8 cellular contexts compared by ENCODE assay signal in the genomic region with DNA sequence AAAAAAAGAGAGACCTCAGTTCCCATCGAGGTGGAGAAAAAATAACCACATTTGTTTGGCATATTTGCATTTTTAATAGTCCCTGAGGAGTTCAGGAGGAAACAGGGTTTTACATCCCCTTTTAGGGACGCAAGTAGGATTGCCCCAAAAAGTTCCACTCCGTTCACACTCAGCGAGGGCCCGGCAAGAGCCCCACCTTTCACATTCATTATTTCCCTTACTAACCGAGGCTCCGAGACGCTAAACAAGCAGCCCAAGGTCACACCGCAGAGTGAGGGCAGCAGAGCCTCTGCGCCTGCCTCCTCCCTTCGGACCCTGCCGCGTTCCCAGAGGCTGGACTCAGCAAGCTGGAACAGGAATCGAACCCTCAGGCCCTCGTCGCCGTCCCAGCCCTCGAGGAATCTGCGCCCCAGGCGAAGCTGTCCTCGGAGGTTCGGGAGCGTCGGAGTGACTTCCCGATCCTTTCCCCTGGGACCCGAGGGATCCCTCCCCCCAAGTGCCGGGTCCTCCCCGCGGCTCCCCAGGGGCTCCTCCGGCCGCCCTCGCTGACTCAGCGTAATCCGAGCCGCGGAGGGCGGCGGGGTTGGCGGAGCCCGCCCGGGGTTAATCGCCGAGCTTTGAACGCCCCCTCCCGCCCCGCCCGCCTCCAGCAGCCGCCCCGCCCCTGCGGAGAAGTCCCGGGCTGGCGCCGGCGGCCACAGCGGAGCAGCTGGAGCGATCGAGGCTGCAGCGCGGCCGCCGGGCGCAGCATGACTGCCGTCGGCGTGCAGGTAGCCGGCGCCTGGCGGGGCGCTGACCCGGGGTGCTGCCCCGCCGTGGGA. TPM values are rescaled to one million over a fixed set of nuclear protein-coding genes. Genes with fewer than 3 reads are reported as not detected.
DNase-seq lines count a peak whose midpoint lies in the region; ATAC-seq and TF ChIP-seq lines count a peak whose summit lies in the region.

A gene with protein sequence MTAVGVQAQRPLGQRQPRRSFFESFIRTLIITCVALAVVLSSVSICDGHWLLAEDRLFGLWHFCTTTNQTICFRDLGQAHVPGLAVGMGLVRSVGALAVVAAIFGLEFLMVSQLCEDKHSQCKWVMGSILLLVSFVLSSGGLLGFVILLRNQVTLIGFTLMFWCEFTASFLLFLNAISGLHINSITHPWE (plus strand): TSS at position 700 of the 821 bp plus-strand sequence. CDS start 50 bp downstream, at position 750.

- WGBS in endodermal cell (ENCODE audit: insufficient coverage in 1 of 2, insufficient read length in 1 of 2), 2 experiments: 3 to 10% methylated on average over 6 to 72 of the region's 72 CpGs
- WGBS in thyroid gland, 2 donors: 4 to 8% methylated on average over 13 to 31 of the region's 72 CpGs

- H3F3A ChIP-seq in PC-9 (ENCODE audit: insufficient read depth, low read depth): peaks cover 18% of the 10 kb centered on the region; the same call in 1 of the 2 replicates

- no peaks in the 10 kb centered on the region for H3K27me3 ChIP-seq in PC-9 (ENCODE audit: insufficient read depth, low read depth)
- H3K27me3 ChIP-seq in endodermal cell (ENCODE audit: control insufficient read depth, insufficient read depth, low read length, poor library complexity, severe bottlenecking): no peaks in the 10 kb centered on the region
- H3K27me3 ChIP-seq in thyroid gland: no peaks in the 10 kb centered on the region

- peaks cover 66% of the 10 kb centered on the region for H3K4me1 Mint-ChIP-seq in endodermal cell

- H3K4me3 ChIP-seq in PC-9 (peak within 1 kb of the TSS; percentile 53; the same call in 1 of the 2 replicates), endodermal cell (ENCODE audit: low read length) (peak within 1 kb of the TSS; percentile 81), thyroid gland (replicated peaks in 1 of 3) (peak within 1 kb of the TSS; percentile 49 to 64 (median 53))

- no peaks in the 10 kb centered on the region for H3K36me3 ChIP-seq in PC-9 (ENCODE audit: low read depth)
- H3K36me3 ChIP-seq in endodermal cell (ENCODE audit: control insufficient read depth, insufficient read depth, low read length): no peaks in the 10 kb centered on the region
- no peaks in the 10 kb centered on the region for H3K36me3 ChIP-seq in thyroid gland

- H3K9me3 ChIP-seq in PC-9 (ENCODE audit: insufficient read depth, low read depth): no peaks in the 10 kb centered on the region
- H3K9me3 ChIP-seq in endodermal cell (ENCODE audit: control insufficient read depth, low read length): no peaks in the 10 kb centered on the region
- H3K9me3 ChIP-seq in thyroid gland: no peaks in the 10 kb centered on the region

- TF ChIP-seq POLR2A in thyroid gland (IDR thresholded peaks at IDR 0.05): peak in 1 of 2 donors; percentile 75

- no peaks in the 10 kb centered on the region for H3K79me2 ChIP-seq in PC-9 (ENCODE audit: low read depth)

- ATAC-seq in GM19463 (IDR thresholded peaks at IDR 0.05; ENCODE audit: unreplicated experiment) (peak; percentile 54), HG03442 (IDR thresholded peaks at IDR 0.05; ENCODE audit: unreplicated experiment) (peak; percentile 68)

- BruUV-seq in PC-9 (replicated peaks; lab: Mats Ljungman, UMichigan): TSS peak; percentile 44

- H3K9me3 Mint-ChIP-seq in endodermal cell: no peaks in the 10 kb centered on the region

- CTCF ChIA-PET in PC-9 (lab: Charles Lee): interaction anchor here (0.6 to 0.7 kb wide), 2 partner anchors 214 to 218 kb away, joined by 9 to 14 read pairs; no protein-coding TSS in a partner anchor

- H3K4me1 ChIP-seq in PC-9 (replicated peaks; ENCODE audit: insufficient read depth) (peaks cover 36% of the 10 kb centered on the region), endodermal cell (ENCODE audit: control insufficient read depth, insufficient read depth, low read length) (peaks cover 7% of the 10 kb centered on the region), thyroid gland (peaks cover 74 to 91% of the 10 kb centered on the region in 2 donors)

- DNase-seq in NCI-H2196 (lab: John Stamatoyannopoulos, UW; ENCODE audit: unreplicated experiment) (peak; percentile 56), NCI-H2196 treated with DMSO at 0.1 percent for 48 hours (lab: John Stamatoyannopoulos, UW; ENCODE audit: unreplicated experiment) (no peak), PC-9 (peak; percentile 63 to 80), endodermal cell (peak; percentile 94), mesenteric fat pad (ENCODE audit: low spot score) (no peak), thyroid gland (peak; percentile 86 to 89)

- H3K27me3 Mint-ChIP-seq in endodermal cell (ENCODE audit: insufficient read depth): peaks cover 5% of the 10 kb centered on the region

- H3K36me3 Mint-ChIP-seq in endodermal cell (ENCODE audit: low read depth): no peaks in the 10 kb centered on the region

- H2AFZ ChIP-seq in PC-9: peak within 1 kb of the TSS; percentile 75

- no peaks in the 10 kb centered on the region for H3K9me2 ChIP-seq in PC-9 (ENCODE audit: insufficient read depth)

- peak within 1 kb of the TSS; percentile 74 for H3K4me2 ChIP-seq in PC-9

- H3K9ac ChIP-seq in endodermal cell (ENCODE audit: extremely low read depth, low read length, poor library complexity, severe bottlenecking): peak within 1 kb of the TSS; percentile 76

- intact Hi-C loops in PC-9 (cut with micrococcal nuclease; ENCODE audit: unreplicated experiment): loop anchor here (1.0 kb wide), 1 partner anchor 223 kb away; no protein-coding TSS in a partner anchor
- intact Hi-C loops in thyroid gland (cut with DNase I): no loop called here

- TF ChIP-seq CTCF in PC-9 (conservative IDR thresholded peaks at IDR 0.05): no peak
- TF ChIP-seq CTCF in endodermal cell (conservative IDR thresholded peaks at IDR 0.05): no peak
- TF ChIP-seq CTCF in thyroid gland (IDR thresholded peaks at IDR 0.05): no peak

- H3K27ac Mint-ChIP-seq in endodermal cell: peak within 1 kb of the TSS; percentile 87

- no peaks in the 10 kb centered on the region for H4K20me1 ChIP-seq in PC-9 (ENCODE audit: insufficient read depth)

- POLR2A ChIA-PET in PC-9 (lab: Charles Lee; ENCODE audit: unreplicated experiment): no interaction called here

- peak within 1 kb of the TSS; percentile 75 for H3K4me3 Mint-ChIP-seq in endodermal cell

- H3K27ac ChIP-seq in PC-9 (no peak within 1 kb of the TSS), endodermal cell (ENCODE audit: low read depth, low read length) (peak within 1 kb of the TSS; percentile 16), thyroid gland (peak within 1 kb of the TSS; percentile 94 to 98 (median 97))

RNA-seq across cellular contexts. Expression of the gene that starts here (rescaled TPM):
- total RNA-seq in PC-9 (2021) (1.2 TPM in 2 replicates), endodermal cell (10 to 100 TPM; 12.0 to 16.2 TPM), mesenteric fat pad (56.4 TPM), thyroid gland (10 to 100 TPM; 34.4 to 50.2 (median 43.1) TPM)
- polyA plus RNA-seq in endodermal cell (2013, experiment 1 of 2): 4.8 TPM
- 3.5 TPM for polyA plus RNA-seq in endodermal cell (2013, experiment 2 of 2)

Comparison
In these comparisons a context has a peak if more than half of its experiments do, and no peak if none do; other contexts are left out.
1. DNase-seq: peak in NCI-H2196 (single experiment), PC-9 (2 of 2), endodermal cell (single experiment) and thyroid gland (2 of 2); none in NCI-H2196 treated with DMSO at 0.1 percent for 48 hours (single experiment) and mesenteric fat pad (single experiment).
2. Peak in every context shown above with its lines, with median percentiles within 50 percentile points of each other: H3K4me3 ChIP-seq.